Comparison of ENCODE assay signal across 1 cellular context in genomic region chr6:139480356-139480833, GRCh38.
TF ChIP-seq lines count a peak whose summit lies in the region.

No MANE protein-coding gene starts in this region.

TF ChIP-seq in HepG2, 621 proteins besides CTCF, POLR2A, EP300 and RAD21 (continued from another document and continues in another):
- TF ChIP-seq UBTF (CRISPR knock-in tag; IDR thresholded peaks at IDR 0.05) (no peak), POLR2G (IDR thresholded peaks at IDR 0.05; ENCODE audit: low read depth, low read length) (0 out of 2 replicates have a peak, but pooled peaks have one; percentile 42), ZSCAN5A (CRISPR knock-in tag; IDR thresholded peaks at IDR 0.05; ENCODE audit: borderline replicate concordance) (peak; percentile 69; the same call in 1 of the 2 replicates), HOMEZ (CRISPR knock-in tag; IDR thresholded peaks at IDR 0.05; ENCODE audit: low read depth) (peak; percentile 95), GTF3A (CRISPR knock-in tag; conservative IDR thresholded peaks at IDR 0.05) (no peak), HDAC1 (CRISPR knock-in tag; IDR thresholded peaks at IDR 0.05) (peak; percentile 89), ZBTB49 (CRISPR knock-in tag; IDR thresholded peaks at IDR 0.05; ENCODE audit: borderline replicate concordance) (no peak), HNF1B (CRISPR knock-in tag; IDR thresholded peaks at IDR 0.05) (peak; percentile 71), THAP11 (CRISPR knock-in tag; IDR thresholded peaks at IDR 0.05) (peak; percentile 83), IRX3 (CRISPR knock-in tag; IDR thresholded peaks at IDR 0.05; ENCODE audit: borderline replicate concordance, low read depth) (no peak; the same call in 1 of the 2 replicates), ZFP90 (CRISPR knock-in tag; IDR thresholded peaks at IDR 0.05; ENCODE audit: borderline replicate concordance) (peak; percentile 82; the same call in 1 of the 2 replicates), ZNF20 (CRISPR knock-in tag; IDR thresholded peaks at IDR 0.05) (no peak), HNRNPUL1 (IDR thresholded peaks at IDR 0.05; ENCODE audit: low read depth, low read length) (no peak), GMEB1 (CRISPR knock-in tag; IDR thresholded peaks at IDR 0.05; ENCODE audit: borderline replicate concordance) (no peak), GATAD1 (CRISPR knock-in tag; IDR thresholded peaks at IDR 0.05) (peak; percentile 55), RARA (CRISPR knock-in tag; IDR thresholded peaks at IDR 0.05) (peak; percentile 97), ZNF615 (CRISPR knock-in tag; IDR thresholded peaks at IDR 0.05; ENCODE audit: borderline replicate concordance) (no peak), THAP8 (CRISPR knock-in tag; IDR thresholded peaks at IDR 0.05; ENCODE audit: borderline replicate concordance) (no peak), ASH2L (IDR thresholded peaks at IDR 0.05; ENCODE audit: insufficient read length, low read depth, low read length) (peak; percentile 55), TBP (CRISPR knock-in tag; IDR thresholded peaks at IDR 0.05) (no peak), TCF12 (IDR thresholded peaks at IDR 0.05) (no peak), TCF12 (CRISPR knock-in tag; IDR thresholded peaks at IDR 0.05) (no peak), SOX5 (CRISPR knock-in tag; IDR thresholded peaks at IDR 0.05; ENCODE audit: borderline replicate concordance) (peak; percentile 75), JUN (CRISPR knock-in tag; IDR thresholded peaks at IDR 0.05) (0 out of 2 replicates have a peak, but pooled peaks have one; percentile 75), NAIF1 (CRISPR knock-in tag; IDR thresholded peaks at IDR 0.05; ENCODE audit: borderline replicate concordance) (no peak), E2F1 (CRISPR knock-in tag; IDR thresholded peaks at IDR 0.05) (no peak), ZNF672 (CRISPR knock-in tag; IDR thresholded peaks at IDR 0.05) (no peak), ZNF281 (CRISPR knock-in tag; IDR thresholded peaks at IDR 0.05; ENCODE audit: borderline replicate concordance) (peak; percentile 82), ZBTB20 (CRISPR knock-in tag; IDR thresholded peaks at IDR 0.05; ENCODE audit: borderline replicate concordance, low read depth) (peak; percentile 82; the same call in 1 of the 2 replicates), ZSCAN9 (CRISPR knock-in tag; IDR thresholded peaks at IDR 0.05; ENCODE audit: borderline replicate concordance) (peak; percentile 88), ARID2 (CRISPR knock-in tag; IDR thresholded peaks at IDR 0.05; ENCODE audit: borderline replicate concordance) (peak; percentile 57; the same call in 1 of the 2 replicates), CREB1 (IDR thresholded peaks at IDR 0.05) (0 out of 2 replicates have a peak, but pooled peaks have one; percentile 12), CREB1 (CRISPR knock-in tag; IDR thresholded peaks at IDR 0.05) (peak; percentile 81), ZGPAT (CRISPR knock-in tag; IDR thresholded peaks at IDR 0.05) (peak; percentile 88), HIC2 (CRISPR knock-in tag; IDR thresholded peaks at IDR 0.05; ENCODE audit: low read depth) (0 out of 2 replicates have a peak, but pooled peaks have one; percentile 23), ZNF639 (CRISPR knock-in tag; conservative IDR thresholded peaks at IDR 0.05) (no peak), NCOA5 (CRISPR knock-in tag; IDR thresholded peaks at IDR 0.05) (no peak), CENPX (CRISPR knock-in tag; IDR thresholded peaks at IDR 0.05) (no peak)
